Comparison of ENCODE assay signal across 1 cellular context in genomic region chr5:132853790-132854189, GRCh38.
TF ChIP-seq lines count a peak whose summit lies in the region.

No MANE protein-coding gene starts in this region.

TF ChIP-seq in GM12878, 131 proteins besides CTCF, POLR2A, EP300 and RAD21:
- TF ChIP-seq REST (IDR thresholded peaks at IDR 0.05; ENCODE audit: low read depth, low read length) = no peak
- TF ChIP-seq ZNF24 (IDR thresholded peaks at IDR 0.05) = no peak
- no peak for TF ChIP-seq E2F4 (IDR thresholded peaks at IDR 0.05; ENCODE audit: low read depth, low read length)
- TF ChIP-seq IRF5 (IDR thresholded peaks at IDR 0.05; ENCODE audit: borderline replicate concordance) = no peak
- TF ChIP-seq NR2C1 (IDR thresholded peaks at IDR 0.05) = no peak
- TF ChIP-seq ZBTB4 (CRISPR knock-in tag; IDR thresholded peaks at IDR 0.05) = no peak
- no peak for TF ChIP-seq CHD2 (IDR thresholded peaks at IDR 0.05; ENCODE audit: borderline replicate concordance, low read depth, low read length)
- no peak for TF ChIP-seq ATF2 (IDR thresholded peaks at IDR 0.05; ENCODE audit: low read length)
- TF ChIP-seq SUPT20H (IDR thresholded peaks at IDR 0.05; ENCODE audit: borderline replicate concordance, control insufficient read depth, low read depth, low read length) = no peak
- TF ChIP-seq POU2F2 (IDR thresholded peaks at IDR 0.05; ENCODE audit: borderline replicate concordance, low read depth, low read length) = no peak
- TF ChIP-seq SIN3A (IDR thresholded peaks at IDR 0.05; ENCODE audit: low read depth, low read length) = no peak
- no peak for TF ChIP-seq FOXM1 (IDR thresholded peaks at IDR 0.05; ENCODE audit: low read depth, low read length)
- TF ChIP-seq NFXL1 (IDR thresholded peaks at IDR 0.05; ENCODE audit: borderline replicate concordance) = no peak
- TF ChIP-seq YBX1 (IDR thresholded peaks at IDR 0.05) = no peak
- no peak for TF ChIP-seq CBX5 (IDR thresholded peaks at IDR 0.05; ENCODE audit: low read depth)
